In genomic region chr16:29791845-29792797, GRCh38 we compare ENCODE assay signal across 7 cellular contexts. TPM values are rescaled to one million over a fixed set of nuclear protein-coding genes. Genes with fewer than 3 reads are reported as not detected.
DNase-seq lines count a peak whose midpoint lies in the region; ATAC-seq, FAIRE-seq and TF ChIP-seq lines count a peak whose summit lies in the region.
"Had no signal": no experiment of that assay in that cellular context is flagged by ENCODE, and none has a peak within 500 bp of the region (broad histone marks: within the 10 kb centered on the region; RNA-seq: fewer than 3 reads in every experiment).

No MANE protein-coding gene starts in this region.

- peaks cover 9% of the 10 kb centered on the region for H3K79me1 ChIP-seq in neuronal stem cell (ENCODE audit: low read depth, low read length)

- H3K9ac ChIP-seq in K562 (ENCODE audit: insufficient read depth in 1 of 2, low read depth in 2 of 2, low read length in 2 of 2): peak overlapping the region; percentile 90 to 96
- peak overlapping the region; percentile 75 for H3K9ac ChIP-seq in neuronal stem cell (ENCODE audit: low read depth, low read length, poor library complexity)

- DNase-seq in K562 (ENCODE audit: extremely low read depth in 1 of 4, low spot score in 3 of 4) (peak in 3 of 4 experiments; percentile 33 to 44 (median 43)), neuronal stem cell (ENCODE audit: low spot score) (no peak), transverse colon (no peak), GM19240 (ENCODE audit: insufficient read length, low spot score) (no peak), HK-2 (ENCODE audit: unreplicated experiment) (no peak)

- TF ChIP-seq EP300 in K562 (IDR thresholded peaks at IDR 0.05; ENCODE audit: low read length) (no peak), transverse colon (IDR thresholded peaks at IDR 0.05; ENCODE audit: low read depth) (no peak)

- peaks cover 12% of the 10 kb centered on the region for H3K36me3 Mint-ChIP-seq in IgD-negative memory B cell

- H4K91ac ChIP-seq in neuronal stem cell (ENCODE audit: low read depth, low read length, poor library complexity): no peak overlapping the region

- ATAC-seq in K562: no peak

- WGBS in K562 (ENCODE audit: insufficient coverage, low coverage, missing lambda C conversion rate): 11% methylated on average over 9 of the region's 9 CpGs
- WGBS in neuronal stem cell (ENCODE audit: extremely low coverage in 2 of 2, insufficient read length in 2 of 2, insufficient replicate concordance in 1 of 2), 2 donors: no CpG with 5 or more reads among the region's 9 CpGs
- 60 to 69% methylated on average over 4 to 9 of the region's 9 CpGs for WGBS in transverse colon (ENCODE audit: low coverage in 1 of 2), 2 donors

- H3K27me3 ChIP-seq in K562 (ENCODE audit: control insufficient read depth in 2 of 2, insufficient read depth in 2 of 2, low read length in 2 of 2) (no peaks in the 10 kb centered on the region), neuronal stem cell (ENCODE audit: control insufficient read depth in 3 of 3, insufficient read depth in 3 of 3, low read depth in 1 of 3, low read length in 3 of 3) (no peaks in the 10 kb centered on the region), transverse colon (no peaks in the 10 kb centered on the region)

- peak overlapping the region; percentile 95 to 100 (median 99) for H3K4me3 Mint-ChIP-seq in IgD-negative memory B cell

- TF ChIP-seq CTCF in K562 (IDR thresholded peaks at IDR 0.05 in 2 of 3, conservative IDR thresholded peaks at IDR 0.05 in 1 of 3; ENCODE audit: insufficient read depth in 2 of 3, low read depth in 1 of 3, low read length in 3 of 3) (no peak), transverse colon (IDR thresholded peaks at IDR 0.05) (no peak)

- H3K4me2 ChIP-seq in K562 (ENCODE audit: insufficient read depth, low read length) (peak overlapping the region; percentile 93), neuronal stem cell (ENCODE audit: insufficient read depth, low read length, poor library complexity, severe bottlenecking) (peak overlapping the region; percentile 65)

- no peaks in the 10 kb centered on the region for H3K9me3 Mint-ChIP-seq in IgD-negative memory B cell

- H3K27me3 Mint-ChIP-seq in IgD-negative memory B cell: no peaks in the 10 kb centered on the region

- peak overlapping the region; percentile 89 for H3K4me3 ChIP-seq in K562
- peak overlapping the region; percentile 75 to 85 for H3K4me3 ChIP-seq in neuronal stem cell (ENCODE audit: low read length in 2 of 2)
- H3K4me3 ChIP-seq in transverse colon: peak overlapping the region in 2 of 4 donors; percentile 67 to 92

- H3K36me3 ChIP-seq in K562 (ENCODE audit: control insufficient read depth, insufficient read depth, low read length) (peaks cover 53% of the 10 kb centered on the region), neuronal stem cell (replicated peaks in 1 of 2; ENCODE audit: control insufficient read depth in 2 of 2, insufficient read depth in 2 of 2, low read length in 2 of 2) (peaks cover 13 to 55% of the 10 kb centered on the region in 2 donors), transverse colon (peaks cover 0 to under 1% (median 0%) of the 10 kb centered on the region in 4 donors)

- H2BK5ac ChIP-seq in neuronal stem cell (ENCODE audit: low read length): no peak overlapping the region

- no peaks in the 10 kb centered on the region for H3K9me3 ChIP-seq in K562 (replicated peaks; ENCODE audit: control insufficient read depth, insufficient read depth, low read depth, low read length)
- no peaks in the 10 kb centered on the region for H3K9me3 ChIP-seq in neuronal stem cell (replicated peaks in 1 of 2; ENCODE audit: control insufficient read depth in 2 of 2, insufficient read depth in 1 of 2, low read depth in 1 of 2, low read length in 2 of 2)
- H3K9me3 ChIP-seq in transverse colon: no peaks in the 10 kb centered on the region

- no TSS peak for BruUV-seq in K562 (replicated peaks; lab: Mats Ljungman, UMichigan)

- no peak overlapping the region for H2BK15ac ChIP-seq in neuronal stem cell (ENCODE audit: low read length)

- FAIRE-seq in K562 (lab: Jason Lieb, UNC): no peak
- FAIRE-seq: endometrium had no signal

- H3K4me1 Mint-ChIP-seq in IgD-negative memory B cell: peaks cover 22 to 31% (median 23%) of the 10 kb centered on the region in 3 donors

- in situ Hi-C loops in K562 (cut with MboI) (no loop called here), transverse colon (cut with MboI; ENCODE audit: low pct_ligation_motif_present in 1 of 4, low pct_unique_long_range_greater_than_20kb in 1 of 4, low sequenced_read_pairs in 3 of 4) (no loop called here)

- H3K4ac ChIP-seq in neuronal stem cell (ENCODE audit: low read length): no peak overlapping the region

- H3K27ac Mint-ChIP-seq in IgD-negative memory B cell: peak overlapping the region in 2 of 3 donors; percentile 91 to 98

- peaks cover 10% of the 10 kb centered on the region; the same call in 1 of the 2 replicates for H4K20me1 ChIP-seq in K562 (replicated peaks; ENCODE audit: control insufficient read depth, insufficient read depth, low read length)

- peaks cover 74% of the 10 kb centered on the region for H3K79me2 ChIP-seq in K562 (ENCODE audit: control insufficient read depth, insufficient read depth, low read length)

- H2AK5ac ChIP-seq in neuronal stem cell (ENCODE audit: low read depth, low read length): no peak overlapping the region

- H3K14ac ChIP-seq in neuronal stem cell (ENCODE audit: low read length): no peak overlapping the region

- CTCF ChIA-PET in K562 (lab: Yijun Ruan, JAX; ENCODE audit: low intra/inter-chr PET ratio): no interaction called here

- H3K4me1 ChIP-seq in K562 (replicated peaks in 1 of 2; ENCODE audit: control insufficient read depth in 2 of 2, insufficient read depth in 2 of 2, low read length in 2 of 2): peaks cover 14 to 17% of the 10 kb centered on the region in 2 experiments
- peaks cover 7 to 11% of the 10 kb centered on the region in 2 donors for H3K4me1 ChIP-seq in neuronal stem cell (ENCODE audit: control insufficient read depth in 2 of 2, insufficient read depth in 1 of 2, low read depth in 1 of 2, low read length in 2 of 2)
- peaks cover 11 to 27% (median 19%) of the 10 kb centered on the region in 4 donors for H3K4me1 ChIP-seq in transverse colon

- no peaks in the 10 kb centered on the region for H3K9me1 ChIP-seq in K562 (ENCODE audit: control insufficient read depth, insufficient read depth, low read length)

- POLR2A ChIA-PET in K562 (lab: Yijun Ruan, JAX): interaction anchor here (0.6 to 7.1 kb wide), 2 partner anchors 10 to 41 kb away, joined by 3 to 114 read pairs; no protein-coding TSS in a partner anchor

- H2BK120ac ChIP-seq in neuronal stem cell (ENCODE audit: low read depth, low read length): no peak overlapping the region

- intact Hi-C loops in K562 (cut with micrococcal nuclease) (no loop called here), transverse colon (cut with DNase I; ENCODE audit: low total_unique reads) (no loop called here)

- H3K23ac ChIP-seq in neuronal stem cell (ENCODE audit: low read depth, low read length, poor library complexity): no peak overlapping the region

- no peak for TF ChIP-seq RAD21 in K562 (CRISPR knock-in tag; conservative IDR thresholded peaks at IDR 0.05 in 1 of 2, IDR thresholded peaks at IDR 0.05 in 1 of 2)

- no peak overlapping the region for H2BK12ac ChIP-seq in neuronal stem cell (ENCODE audit: low read length)

- no peak overlapping the region for H3K18ac ChIP-seq in neuronal stem cell (ENCODE audit: low read length)

- H3K27ac ChIP-seq in K562 (ENCODE audit: extremely low read depth, low read depth, low read length) (peak overlapping the region; percentile 83), neuronal stem cell (replicated peaks; ENCODE audit: low read length) (no peak overlapping the region), transverse colon (peak overlapping the region in 2 of 4 donors; percentile 91 to 92)

- TF ChIP-seq POLR2A in K562 (conservative IDR thresholded peaks at IDR 0.05) (no peak), transverse colon (IDR thresholded peaks at IDR 0.05) (no peak)

- no peak overlapping the region for H4K8ac ChIP-seq in neuronal stem cell (ENCODE audit: low read depth, low read length)

- H2AFZ ChIP-seq in K562 (ENCODE audit: low read depth, low read length): no peak overlapping the region
- no peak overlapping the region for H2AFZ ChIP-seq in neuronal stem cell (ENCODE audit: low read length)

RNA-seq across cellular contexts. Expression of gene KIF22, which starts 1.6 kb away (rescaled TPM):
- polyA plus RNA-seq in IgD-negative memory B cell (34.7 TPM), K562 (2011; rRNA removed) (232 and 251 TPM in 2 replicates), K562 (2014; fragmentation: Illumina TruSeq; extraction: Trizol) (144 and 171 TPM in 2 replicates), K562 (2014; fragmentation: Nextera tagmentation; extraction: Ambion mirVana) (10 to 100 TPM in 1 of 2 experiments, 1 to 10 TPM in 1; 8.7 to 18.2 TPM), K562 (2014; rRNA removed) (180 and 185 TPM in 2 replicates)
- total RNA-seq in K562 (2011; cell fraction: chromatin; rRNA removed; ENCODE audit: low replicate concordance): 212 and 457 TPM in 2 replicates
- total RNA-seq in K562 (2011; cell fraction: nucleolus; rRNA removed): 330 and 338 TPM in 2 replicates
- total RNA-seq in K562 (2011; cell fraction: nucleoplasm; rRNA removed): 225 and 251 TPM in 2 replicates
- total RNA-seq in K562 (2014; rRNA removed) (131 and 146 TPM in 2 replicates), K562 (2014; rRNA removed; fragmentation: Illumina TruSeq; extraction: Trizol) (84.2 and 106 TPM in 2 replicates), K562 (2015; rRNA removed; fragmentation: Illumina TruSeq; extraction: Trizol) (115 and 117 TPM in 2 replicates), K562 (2021) (146 and 156 TPM in 2 replicates), transverse colon (100 to 1,000 TPM in 1 of 4 donors, 10 to 100 TPM in 3; 37.6 to 159 (median 59.5) TPM)
- 202 and 227 TPM in 2 replicates for polyA plus RNA-seq in K562 (2011; cell fraction: cytosol; rRNA removed)
- polyA plus RNA-seq in K562 (2011; cell fraction: nucleus; rRNA removed): 549 and 656 TPM in 2 replicates
- polyA plus RNA-seq in K562 (2012): 111 and 163 TPM in 2 replicates
- polyA minus RNA-seq in K562 (2011; rRNA and poly(A)+ RNA removed): 154 and 186 TPM in 2 replicates
- polyA minus RNA-seq in K562 (2011; cell fraction: cytosol; rRNA and poly(A)+ RNA removed): 92.9 and 122 TPM in 2 replicates
- polyA minus RNA-seq in K562 (2011; cell fraction: nucleus; rRNA and poly(A)+ RNA removed): 267 and 269 TPM in 2 replicates
- 110 TPM for polyA plus RNA-seq in neuronal stem cell (2013, experiment 1 of 2)
- polyA plus RNA-seq in neuronal stem cell (2013, experiment 2 of 2): 109 TPM

RNA-seq across cellular contexts. Expression of gene ZG16, which starts 14.1 kb away (rescaled TPM):
- polyA plus RNA-seq in IgD-negative memory B cell (not detected), K562 (2011; rRNA removed) (not detected in 2 replicates), K562 (2014; fragmentation: Illumina TruSeq; extraction: Trizol) (not detected in 2 replicates), K562 (2014; fragmentation: Nextera tagmentation; extraction: Ambion mirVana) (not detected), K562 (2014; rRNA removed) (not detected in 2 replicates)
- not detected in 2 replicates for total RNA-seq in K562 (2011; cell fraction: chromatin; rRNA removed; ENCODE audit: low replicate concordance)
- not detected in 2 replicates for total RNA-seq in K562 (2011; cell fraction: nucleolus; rRNA removed)
- total RNA-seq in K562 (2011; cell fraction: nucleoplasm; rRNA removed): not detected in 2 replicates
- total RNA-seq in K562 (2014; rRNA removed) (not detected in 2 replicates), K562 (2014; rRNA removed; fragmentation: Illumina TruSeq; extraction: Trizol) (not detected in 2 replicates), K562 (2015; rRNA removed; fragmentation: Illumina TruSeq; extraction: Trizol) (not detected in 2 replicates), K562 (2021) (0.04 TPM in 1 of 2 replicates, not detected in the other), transverse colon (1,000 to 10,000 TPM in 1 of 4 donors, 100 to 1,000 TPM in 1, 10 to 100 TPM in 2; 73.4 to 1,268 (median 104) TPM)
- not detected in 2 replicates for polyA plus RNA-seq in K562 (2011; cell fraction: cytosol; rRNA removed)
- not detected in 2 replicates for polyA plus RNA-seq in K562 (2011; cell fraction: nucleus; rRNA removed)
- not detected in 2 replicates for polyA plus RNA-seq in K562 (2012)
- not detected in 2 replicates for polyA minus RNA-seq in K562 (2011; rRNA and poly(A)+ RNA removed)
- not detected in 2 replicates for polyA minus RNA-seq in K562 (2011; cell fraction: cytosol; rRNA and poly(A)+ RNA removed)
- polyA minus RNA-seq in K562 (2011; cell fraction: nucleus; rRNA and poly(A)+ RNA removed): not detected in 2 replicates
- polyA plus RNA-seq in neuronal stem cell (2013, experiment 1 of 2): not detected
- not detected for polyA plus RNA-seq in neuronal stem cell (2013, experiment 2 of 2)

RNA-seq across cellular contexts. Expression of gene MAZ, which starts 14.2 kb away (rescaled TPM):
- polyA plus RNA-seq in IgD-negative memory B cell: 22.9 TPM
- total RNA-seq in K562 (2011; cell fraction: chromatin; rRNA removed; ENCODE audit: low replicate concordance): 95.3 and 227 TPM in 2 replicates
- total RNA-seq in K562 (2011; cell fraction: nucleolus; rRNA removed): 242 and 255 TPM in 2 replicates
- 165 and 167 TPM in 2 replicates for total RNA-seq in K562 (2011; cell fraction: nucleoplasm; rRNA removed)
- total RNA-seq in K562 (2014; rRNA removed): 414 and 504 TPM in 2 replicates
- total RNA-seq in K562 (2014; rRNA removed; fragmentation: Illumina TruSeq; extraction: Trizol): 196 and 250 TPM in 2 replicates
- 378 and 386 TPM in 2 replicates for total RNA-seq in K562 (2015; rRNA removed; fragmentation: Illumina TruSeq; extraction: Trizol)
- 518 and 532 TPM in 2 replicates for total RNA-seq in K562 (2021)
- polyA plus RNA-seq in K562 (2011; rRNA removed): 216 and 275 TPM in 2 replicates
- 302 and 460 TPM in 2 replicates for polyA plus RNA-seq in K562 (2011; cell fraction: cytosol; rRNA removed)
- 274 and 319 TPM in 2 replicates for polyA plus RNA-seq in K562 (2011; cell fraction: nucleus; rRNA removed)
- polyA plus RNA-seq in K562 (2012): 576 and 597 TPM in 2 replicates
- 420 and 592 TPM in 2 replicates for polyA plus RNA-seq in K562 (2014; fragmentation: Illumina TruSeq; extraction: Trizol)
- polyA plus RNA-seq in K562 (2014; fragmentation: Nextera tagmentation; extraction: Ambion mirVana): 10 to 100 TPM; 45.4 to 59.3 TPM
- 225 and 259 TPM in 2 replicates for polyA plus RNA-seq in K562 (2014; rRNA removed)
- 238 and 356 TPM in 2 replicates for polyA minus RNA-seq in K562 (2011; rRNA and poly(A)+ RNA removed)
- polyA minus RNA-seq in K562 (2011; cell fraction: cytosol; rRNA and poly(A)+ RNA removed): 360 and 377 TPM in 2 replicates
- polyA minus RNA-seq in K562 (2011; cell fraction: nucleus; rRNA and poly(A)+ RNA removed): 72.8 and 95.2 TPM in 2 replicates
- polyA plus RNA-seq in neuronal stem cell (2013, experiment 1 of 2): 202 TPM
- 199 TPM for polyA plus RNA-seq in neuronal stem cell (2013, experiment 2 of 2)
- total RNA-seq in transverse colon: 100 to 1,000 TPM; 170 to 292 (median 233) TPM

RNA-seq across cellular contexts. Expression of gene PRRT2, which starts 19.9 kb away (rescaled TPM):
- not detected for polyA plus RNA-seq in IgD-negative memory B cell
- 2.5 and 4.2 TPM in 2 replicates for total RNA-seq in K562 (2011; cell fraction: chromatin; rRNA removed; ENCODE audit: low replicate concordance)
- 1.7 and 2.8 TPM in 2 replicates for total RNA-seq in K562 (2011; cell fraction: nucleolus; rRNA removed)
- 2.1 and 6.5 TPM in 2 replicates for total RNA-seq in K562 (2011; cell fraction: nucleoplasm; rRNA removed)
- total RNA-seq in K562 (2014; rRNA removed): 0.16 and 0.27 TPM in 2 replicates
- 0.11 TPM in 1 of 2 replicates, not detected in the other for total RNA-seq in K562 (2014; rRNA removed; fragmentation: Illumina TruSeq; extraction: Trizol)
- total RNA-seq in K562 (2015; rRNA removed; fragmentation: Illumina TruSeq; extraction: Trizol): 0.25 and 0.38 TPM in 2 replicates
- 0.69 and 1.2 TPM in 2 replicates for total RNA-seq in K562 (2021)
- polyA plus RNA-seq in K562 (2011; rRNA removed): 0.42 and 0.96 TPM in 2 replicates
- 0.48 and 0.60 TPM in 2 replicates for polyA plus RNA-seq in K562 (2011; cell fraction: cytosol; rRNA removed)
- 9.4 and 12.9 TPM in 2 replicates for polyA plus RNA-seq in K562 (2011; cell fraction: nucleus; rRNA removed)
- polyA plus RNA-seq in K562 (2012): 0.72 and 1.4 TPM in 2 replicates
- 0.28 and 0.46 TPM in 2 replicates for polyA plus RNA-seq in K562 (2014; fragmentation: Illumina TruSeq; extraction: Trizol)
- polyA plus RNA-seq in K562 (2014; fragmentation: Nextera tagmentation; extraction: Ambion mirVana): not detected
- 0.81 and 1.0 TPM in 2 replicates for polyA plus RNA-seq in K562 (2014; rRNA removed)
- polyA minus RNA-seq in K562 (2011; rRNA and poly(A)+ RNA removed): 0.25 and 0.30 TPM in 2 replicates
- polyA minus RNA-seq in K562 (2011; cell fraction: cytosol; rRNA and poly(A)+ RNA removed): not detected in 2 replicates
- polyA minus RNA-seq in K562 (2011; cell fraction: nucleus; rRNA and poly(A)+ RNA removed): 1.3 and 1.6 TPM in 2 replicates
- 75.9 TPM for polyA plus RNA-seq in neuronal stem cell (2013, experiment 1 of 2)
- 71.0 TPM for polyA plus RNA-seq in neuronal stem cell (2013, experiment 2 of 2)
- total RNA-seq in transverse colon: 1 to 10 TPM in 3 of 4 donors, not detected in 1; 1.4 to 6.0 (median 1.9) TPM

RNA-seq across cellular contexts. Expression of gene PAGR1, which starts 23.8 kb away (rescaled TPM):
- polyA plus RNA-seq in IgD-negative memory B cell: 59.6 TPM
- total RNA-seq in K562 (2011; cell fraction: chromatin; rRNA removed; ENCODE audit: low replicate concordance): 8.4 and 14.4 TPM in 2 replicates
- total RNA-seq in K562 (2011; cell fraction: nucleolus; rRNA removed): 14.2 and 16.0 TPM in 2 replicates
- 11.1 and 12.8 TPM in 2 replicates for total RNA-seq in K562 (2011; cell fraction: nucleoplasm; rRNA removed)
- 58.2 and 68.3 TPM in 2 replicates for total RNA-seq in K562 (2014; rRNA removed)
- total RNA-seq in K562 (2014; rRNA removed; fragmentation: Illumina TruSeq; extraction: Trizol): 16.5 and 16.8 TPM in 2 replicates
- 40.7 and 42.2 TPM in 2 replicates for total RNA-seq in K562 (2015; rRNA removed; fragmentation: Illumina TruSeq; extraction: Trizol)
- 33.3 and 36.0 TPM in 2 replicates for total RNA-seq in K562 (2021)
- 15.4 and 16.6 TPM in 2 replicates for polyA plus RNA-seq in K562 (2011; rRNA removed)
- 16.9 and 23.2 TPM in 2 replicates for polyA plus RNA-seq in K562 (2011; cell fraction: cytosol; rRNA removed)
- 11.9 and 16.8 TPM in 2 replicates for polyA plus RNA-seq in K562 (2011; cell fraction: nucleus; rRNA removed)
- polyA plus RNA-seq in K562 (2012): 21.5 and 32.5 TPM in 2 replicates
- polyA plus RNA-seq in K562 (2014; fragmentation: Illumina TruSeq; extraction: Trizol): 15.7 and 26.0 TPM in 2 replicates
- 1 to 10 TPM; 1.4 to 4.5 TPM for polyA plus RNA-seq in K562 (2014; fragmentation: Nextera tagmentation; extraction: Ambion mirVana)
- polyA plus RNA-seq in K562 (2014; rRNA removed): 42.8 and 51.3 TPM in 2 replicates
- 5.3 and 7.0 TPM in 2 replicates for polyA minus RNA-seq in K562 (2011; rRNA and poly(A)+ RNA removed)
- polyA minus RNA-seq in K562 (2011; cell fraction: cytosol; rRNA and poly(A)+ RNA removed): 7.3 and 12.9 TPM in 2 replicates
- 10.0 and 13.6 TPM in 2 replicates for polyA minus RNA-seq in K562 (2011; cell fraction: nucleus; rRNA and poly(A)+ RNA removed)
- 63.6 TPM for polyA plus RNA-seq in neuronal stem cell (2013, experiment 1 of 2)
- 61.9 TPM for polyA plus RNA-seq in neuronal stem cell (2013, experiment 2 of 2)
- total RNA-seq in transverse colon: 10 to 100 TPM; 28.8 to 47.5 (median 32.3) TPM

Comparison
In these comparisons a context has a peak if more than half of its experiments do, and no peak if none do; other contexts are left out.
1. DNase-seq: peak in K562 (3 of 4); none in neuronal stem cell (single experiment), transverse colon (single experiment), GM19240 (single experiment) and HK-2 (single experiment).
2. RNA of gene ZG16, which starts 14.1 kb away (total RNA-seq): 73.4 to 1,268 TPM in transverse colon; 0.04 TPM in K562; every median in the first group is over 10 times any median in the second.